ENCODE assay signal across 8 cellular contexts in the genomic region with DNA sequence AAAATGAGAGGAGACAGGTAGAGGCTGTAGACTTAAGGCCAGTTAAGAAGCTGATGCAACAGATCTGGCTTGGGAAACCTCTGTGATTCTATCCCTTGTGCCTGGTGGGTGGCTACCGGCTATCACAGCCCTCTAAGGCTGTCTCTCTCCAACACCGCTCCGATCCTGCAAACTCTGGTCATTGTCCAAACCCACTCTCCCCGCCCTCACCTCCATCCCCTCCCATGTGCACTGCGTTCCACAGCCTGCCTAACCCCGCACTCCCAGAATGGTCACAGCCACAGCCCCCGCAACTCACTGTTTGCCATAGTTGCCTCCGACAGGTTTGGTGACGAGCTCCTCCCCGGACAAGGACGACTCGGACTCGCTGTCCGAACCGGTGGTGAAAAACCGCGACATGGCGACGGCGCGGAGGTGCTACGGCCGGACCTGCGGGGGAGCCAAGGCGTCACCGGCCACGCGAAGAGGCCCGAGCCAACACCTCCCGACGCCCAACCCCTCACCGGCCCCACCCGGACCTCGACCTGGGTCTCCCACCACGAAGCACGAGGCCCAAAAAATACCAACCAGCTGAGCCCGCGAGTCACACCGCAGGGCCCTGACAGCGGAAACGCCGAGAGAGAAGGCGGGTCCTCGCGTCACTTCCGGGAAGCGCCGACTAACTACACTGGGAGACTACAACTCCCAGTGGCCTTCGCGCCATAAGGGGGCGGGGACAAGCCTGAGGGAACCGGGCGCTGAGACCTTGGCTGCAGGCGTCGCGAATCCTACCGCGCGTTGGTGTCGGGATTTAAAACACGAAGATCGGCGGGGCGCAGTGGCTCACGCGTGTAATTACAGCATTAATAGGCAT. TPM values are rescaled to one million over a fixed set of nuclear protein-coding genes. Genes with fewer than 3 reads are reported as not detected.
DNase-seq lines count a peak whose midpoint lies in the region; ATAC-seq and TF ChIP-seq lines count a peak whose summit lies in the region.
"Not testable (repeated sequence)": the region's sequence is repeated elsewhere in the genome, so short reads cannot be mapped to it uniquely, and the experiment has no call there.

EIF3CL (minus strand) TSS at position 622 of the 853 bp plus-strand sequence; CDS start at position 399, 223 bp downstream.

- not testable (repeated sequence) for H3K9ac ChIP-seq in SK-N-SH, neural progenitor cell

- H3K27ac Mint-ChIP-seq in brain, neural progenitor cell: not testable (repeated sequence)

- H3K4me1 Mint-ChIP-seq in brain, neural progenitor cell: not testable (repeated sequence)

- not testable (repeated sequence) for TF ChIP-seq RAD21 in SK-N-SH (IDR thresholded peaks at IDR 0.05; ENCODE audit: low read length)

- not testable (repeated sequence) for H4K20me1 ChIP-seq in SK-N-SH (ENCODE audit: insufficient read depth); neural progenitor cell (ENCODE audit: low read depth)

- H3K4me3 ChIP-seq in SK-N-SH (ENCODE audit: low read depth in 2 of 2, low read length in 1 of 2) (peak within 1 kb of the TSS; percentile 35 to 45; a peak in 3 of 4 replicates), heart right ventricle (peak within 1 kb of the TSS in 6 of 10 donors; percentile 27 to 47 (median 36)), upper lobe of right lung (peak within 1 kb of the TSS; percentile 36)
- H3K4me3 ChIP-seq in neural progenitor cell: not testable (repeated sequence)

- intact Hi-C loops in heart right ventricle (cut with DNase I); upper lobe of right lung (cut with DNase I): not testable (repeated sequence)

- H3K79me2 ChIP-seq in SK-N-SH (ENCODE audit: insufficient read depth); neural progenitor cell (ENCODE audit: low read depth): not testable (repeated sequence)

- not testable (repeated sequence) for H3K27ac ChIP-seq in SK-N-SH (ENCODE audit: low read depth in 2 of 2, low read length in 1 of 2); heart right ventricle; neural progenitor cell; upper lobe of right lung

- not testable (repeated sequence) for H3K9me3 ChIP-seq in SK-N-SH; heart right ventricle; neural progenitor cell (ENCODE audit: low read depth); upper lobe of right lung

- H3K27me3 Mint-ChIP-seq in brain; neural progenitor cell (ENCODE audit: insufficient read depth, low read depth): not testable (repeated sequence)

- POLR2A ChIA-PET in SK-N-SH (lab: Yijun Ruan, JAX): not testable (repeated sequence)

- H3K4me3 Mint-ChIP-seq in brain (peak within 1 kb of the TSS; percentile 63 to 82 (median 79)), neural progenitor cell (peak within 1 kb of the TSS; percentile 79)

- not testable (repeated sequence) for H2AFZ ChIP-seq in SK-N-SH (ENCODE audit: low read depth); neural progenitor cell (replicated peaks)

- not testable (repeated sequence) for TF ChIP-seq POLR2A in GM18505 (IDR thresholded peaks at IDR 0.05; ENCODE audit: borderline replicate concordance, extremely low read depth, insufficient read depth, insufficient read length)

- TF ChIP-seq EP300 in SK-N-SH (IDR thresholded peaks at IDR 0.05; ENCODE audit: borderline replicate concordance in 1 of 2, low read depth in 1 of 2, low read length in 1 of 2): not testable (repeated sequence)

- H3K36me3 ChIP-seq in SK-N-SH (replicated peaks in 1 of 2; ENCODE audit: control insufficient read depth in 1 of 2, insufficient read depth in 2 of 2, low read length in 1 of 2); heart right ventricle; neural progenitor cell; upper lobe of right lung: not testable (repeated sequence)

- H3K9me3 Mint-ChIP-seq in brain, neural progenitor cell: not testable (repeated sequence)

- not testable (repeated sequence) for H3K27me3 ChIP-seq in SK-N-SH (ENCODE audit: insufficient read depth); heart right ventricle; neural progenitor cell; upper lobe of right lung

- TF ChIP-seq CTCF in SK-N-SH (IDR thresholded peaks at IDR 0.05); brain (conservative IDR thresholded peaks at IDR 0.05); heart right ventricle (IDR thresholded peaks at IDR 0.05); neural progenitor cell (IDR thresholded peaks at IDR 0.05); upper lobe of right lung (IDR thresholded peaks at IDR 0.05): not testable (repeated sequence)

- not testable (repeated sequence) for H3K4me1 ChIP-seq in SK-N-SH (ENCODE audit: control insufficient read depth in 1 of 2, insufficient read depth in 2 of 2, low read depth in 1 of 2, low read length in 1 of 2); heart right ventricle; neural progenitor cell; upper lobe of right lung

- H3K9me2 ChIP-seq in SK-N-SH: not testable (repeated sequence)

- H3K4me2 ChIP-seq in SK-N-SH, neural progenitor cell: not testable (repeated sequence)

- not testable (repeated sequence) for H3F3A ChIP-seq in SK-N-SH (replicated peaks; ENCODE audit: insufficient read depth); neural progenitor cell (ENCODE audit: low read depth)

- ATAC-seq in GM18505 (IDR thresholded peaks at IDR 0.05; ENCODE audit: unreplicated experiment): peak; percentile 93
- peak; percentile 99 for ATAC-seq in GM21786 (IDR thresholded peaks at IDR 0.05; ENCODE audit: unreplicated experiment)
- ATAC-seq in HG03354 (IDR thresholded peaks at IDR 0.05; ENCODE audit: poor library complexity, severe bottlenecking, unreplicated experiment): peak; percentile 99
- peak; percentile 99 to 100 (median 100) for ATAC-seq in heart right ventricle
- ATAC-seq in upper lobe of right lung: peak; percentile 100

- not testable (repeated sequence) for H3K36me3 Mint-ChIP-seq in brain, neural progenitor cell

- DNase-seq in SK-N-SH; heart right ventricle; neural progenitor cell (ENCODE audit: low spot score); upper lobe of right lung: not testable (repeated sequence)

- CTCF ChIA-PET in SK-N-SH (lab: Yijun Ruan, JAX): not testable (repeated sequence)

- no CpG with 5 or more reads among the region's 66 CpGs for WGBS in SK-N-SH (ENCODE audit: low lambda C conversion rate)
- no CpG with 5 or more reads among the region's 66 CpGs for WGBS in heart right ventricle, 2 donors

RNA-seq across cellular contexts. Expression of gene EIF3CL, which starts in this region (rescaled TPM):
- 153 and 196 TPM in 2 replicates for polyA plus RNA-seq in SK-N-SH (2012; rRNA removed)
- polyA plus RNA-seq in SK-N-SH (2012; cell fraction: cytosol; rRNA removed): 37.0 and 82.9 TPM in 2 replicates
- 153 and 170 TPM in 2 replicates for polyA plus RNA-seq in SK-N-SH (2012; cell fraction: nucleus; rRNA removed)
- 193 TPM for polyA plus RNA-seq in brain (ENCODE audit: insufficient read depth, low read depth, low replicate concordance)
- total RNA-seq in heart right ventricle: 100 to 1,000 TPM in 1 of 10 donors, 10 to 100 TPM in 9; 10.3 to 103 (median 47.2) TPM
- 10 to 100 TPM; 41.0 to 96.8 TPM for polyA plus RNA-seq in heart right ventricle
- total RNA-seq in neural progenitor cell (ENCODE audit: low replicate concordance): 58.1 and 104 TPM in 2 replicates
- total RNA-seq in upper lobe of right lung: 25.2 TPM
